ENCODE assay signal across 9 cellular contexts in the genomic region with DNA sequence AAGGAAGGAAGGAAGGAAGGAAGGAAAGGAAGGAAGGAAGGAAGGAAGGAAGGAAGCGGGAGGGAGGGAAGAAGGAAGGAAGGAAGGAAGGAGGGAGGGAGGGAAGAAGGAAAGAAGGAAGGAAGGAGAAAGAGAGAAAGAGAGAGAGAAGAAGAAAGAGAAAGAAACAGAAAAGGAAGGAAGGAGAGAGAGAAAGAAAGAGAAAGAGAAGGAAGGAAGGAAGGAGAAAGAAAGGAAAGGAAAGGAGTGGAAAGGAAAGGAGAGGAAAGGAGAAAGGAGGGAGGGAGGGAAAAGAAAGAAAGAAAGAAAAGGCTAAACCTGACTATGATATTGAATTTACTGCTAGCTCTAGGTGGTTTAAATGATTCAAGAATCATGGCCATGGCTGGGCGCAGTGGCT. TPM values are rescaled to one million over a fixed set of nuclear protein-coding genes. Genes with fewer than 3 reads are reported as not detected.
"Had no signal": no experiment of that assay in that cellular context is flagged by ENCODE, and none has a peak within 500 bp of the region (broad histone marks: within the 10 kb centered on the region; RNA-seq: fewer than 3 reads in every experiment).

No MANE protein-coding gene starts in this region.

- FAIRE-seq: HTR-8/SVneo had no signal

- H3K27ac Mint-ChIP-seq: IgD-negative memory B cell had no signal

- H3K9ac ChIP-seq: KMS-11 had no signal

- H3K36me3 Mint-ChIP-seq: IgD-negative memory B cell had no signal

- H3K4me2 ChIP-seq: KMS-11 had no signal

- H3K4me3 Mint-ChIP-seq: IgD-negative memory B cell had no signal

- H3K27ac ChIP-seq: HL-60, KMS-11 had no signal

- DNase-seq: IMR-90, KBM-7, KG1 had no signal

RNA-seq across cellular contexts. Expression of gene ASIP, which starts 5.3 kb away (rescaled TPM):
- total RNA-seq: HT-29, HT1080, IMR-90 had no signal
- polyA plus RNA-seq: IgD-negative memory B cell, IMR-90 had no signal
